29 cellular contexts compared by ENCODE assay signal in the genomic region with DNA sequence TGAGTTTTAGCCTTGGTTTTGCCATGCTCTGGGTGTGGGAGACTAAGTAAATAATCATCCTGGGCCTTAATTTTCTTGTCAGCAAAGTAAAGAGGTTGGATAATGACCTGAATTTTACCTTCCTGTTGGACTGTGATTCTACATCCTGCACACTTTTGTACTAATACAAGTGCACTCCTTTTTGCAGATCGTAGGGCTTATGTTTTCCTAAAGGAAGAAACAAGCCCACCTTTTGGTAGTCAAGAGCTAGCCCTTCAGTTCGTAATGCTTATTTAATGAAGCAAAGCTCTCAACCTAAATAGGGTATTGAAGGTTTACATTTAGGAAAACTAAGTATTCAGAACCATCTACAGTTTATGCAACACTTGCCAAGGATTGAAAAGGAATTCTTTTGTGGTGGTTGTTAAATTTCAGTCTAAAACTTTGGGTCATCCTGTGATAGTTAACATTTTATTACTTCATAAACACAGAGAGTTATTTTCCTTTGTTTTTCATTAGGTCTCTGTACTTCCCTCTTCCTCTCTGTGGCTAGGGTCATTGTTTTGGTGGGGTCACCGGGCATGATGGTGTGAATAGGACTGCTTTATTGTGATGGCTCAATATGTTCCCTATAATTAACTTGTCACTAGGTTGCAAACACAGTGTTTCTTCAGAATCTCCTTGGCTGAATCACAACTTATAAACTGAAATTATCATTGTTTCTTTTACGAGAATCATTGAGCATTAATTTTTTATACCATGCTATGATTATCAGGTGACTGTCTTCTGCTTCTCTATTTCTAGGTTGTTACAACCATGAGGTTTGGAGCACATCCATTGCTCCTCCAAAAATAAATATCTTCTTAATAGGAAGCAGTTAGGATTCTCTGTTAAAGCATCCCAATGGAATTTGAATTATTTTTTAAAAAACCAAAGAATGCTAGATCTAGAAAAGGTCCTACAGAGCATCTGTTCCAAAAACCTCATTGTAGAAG. TPM values are rescaled to one million over a fixed set of nuclear protein-coding genes. Genes with fewer than 3 reads are reported as not detected.
DNase-seq lines count a peak whose midpoint lies in the region; ATAC-seq and TF ChIP-seq lines count a peak whose summit lies in the region.
"Had no signal": no experiment of that assay in that cellular context is flagged by ENCODE, and none has a peak within 500 bp of the region (broad histone marks: within the 10 kb centered on the region; RNA-seq: fewer than 3 reads in every experiment).

No MANE protein-coding gene starts in this region.

- DNase-seq in left ventricle myocardium inferior (no peak), Right ventricle myocardium inferior (ENCODE audit: missing footprints) (no peak), WTC11 (ENCODE audit: low spot score) (no peak), foreskin melanocyte (peak; percentile 82), type B pancreatic cell (ENCODE audit: extremely low spot score, unreplicated experiment) (no peak), caudate nucleus (lab: John Stamatoyannopoulos, UW) (no peak)
- DNase-seq: activated CD4-positive, alpha-beta T cell treated with anti-CD3 and anti-CD28 coated beads for 48 hours; activated naive CD4-positive, alpha-beta T cell; activated T-cell treated with anti-CD3 and anti-CD28 coated beads, Interleukin-2, amount 50 U/mL, for 4 hours; BE2C; Caco-2; glutamatergic neuron; kidney glomerular epithelial cell; NCI-H1436; NCI-H526 treated with DMSO at 0.1 percent for 48 hours; nucleus accumbens; psoas muscle; uterus had no signal

- peaks cover 4% of the 10 kb centered on the region; the same call in 1 of the 2 replicates for H3K4me1 Mint-ChIP-seq in WTC11
- peaks cover 12% of the 10 kb centered on the region for H3K4me1 Mint-ChIP-seq in type B pancreatic cell (ENCODE audit: unreplicated experiment)
- H3K4me1 Mint-ChIP-seq: IgD-negative memory B cell; stimulated activated memory B cell treated with anti-CD40 and anti-IgM and Interleukin-4, amounts not matched to agents 10 μg/mL and 1 μg/mL and 100 μg/mL, for 72 hours had no signal

- no peaks in the 10 kb centered on the region for H3K36me3 ChIP-seq in left ventricle myocardium inferior
- H3K36me3 ChIP-seq: BE2C, uterus had no signal

- intact Hi-C loops in left ventricle myocardium inferior (cut with micrococcal nuclease): no loop called here
- intact Hi-C loops in Right ventricle myocardium inferior (cut with DNase I): no loop called here

- TF ChIP-seq CTCF in left ventricle myocardium inferior (IDR thresholded peaks at IDR 0.05; ENCODE audit: borderline replicate concordance) (no peak), WTC11 (IDR thresholded peaks at IDR 0.05) (no peak), type B pancreatic cell (conservative IDR thresholded peaks at IDR 0.05) (no peak)

- CTCF ChIA-PET in WTC11 (lab: Charles Lee): no interaction called here

- no peak overlapping the region for H3K4me3 ChIP-seq in left ventricle myocardium inferior
- H3K4me3 ChIP-seq: A549, coronary artery, psoas muscle, smooth muscle cell, uterus had no signal

- H3K27ac Mint-ChIP-seq in WTC11 (0 out of 2 replicates have a peak overlapping the region, but pooled peaks have one; percentile 19), type B pancreatic cell (no peak overlapping the region)
- H3K27ac Mint-ChIP-seq: IgD-negative memory B cell; stimulated activated memory B cell treated with anti-CD40 and anti-IgM and Interleukin-4, amounts not matched to agents 10 μg/mL and 1 μg/mL and 100 μg/mL, for 72 hours had no signal

- H3K4me1 ChIP-seq in left ventricle myocardium inferior: no peaks in the 10 kb centered on the region
- H3K4me1 ChIP-seq: A549, BE2C, psoas muscle, uterus had no signal

- H3K4me3 Mint-ChIP-seq in WTC11: no peak overlapping the region
- peak overlapping the region; percentile 38 for H3K4me3 Mint-ChIP-seq in type B pancreatic cell
- H3K4me3 Mint-ChIP-seq: activated T-cell treated with anti-CD3 and anti-CD28 coated beads, Interleukin-2, amount 50 U/mL, for 4 hours; IgD-negative memory B cell; stimulated activated memory B cell treated with anti-CD40 and anti-IgM and Interleukin-4, amounts not matched to agents 10 μg/mL and 1 μg/mL and 100 μg/mL, for 72 hours had no signal

- H3K27me3 ChIP-seq in left ventricle myocardium inferior (ENCODE audit: low read depth): no peaks in the 10 kb centered on the region
- H3K27me3 ChIP-seq: BE2C, uterus had no signal

- POLR2A ChIA-PET in WTC11 (lab: Charles Lee): no interaction called here

- H3K36me3 Mint-ChIP-seq in WTC11 (no peaks in the 10 kb centered on the region), type B pancreatic cell (peaks cover 5% of the 10 kb centered on the region)
- H3K36me3 Mint-ChIP-seq: IgD-negative memory B cell; stimulated activated memory B cell treated with anti-CD40 and anti-IgM and Interleukin-4, amounts not matched to agents 10 μg/mL and 1 μg/mL and 100 μg/mL, for 72 hours had no signal

- H3K27me3 Mint-ChIP-seq in WTC11 (ENCODE audit: low read depth) (no peaks in the 10 kb centered on the region), type B pancreatic cell (no peaks in the 10 kb centered on the region)
- H3K27me3 Mint-ChIP-seq: IgD-negative memory B cell; stimulated activated memory B cell treated with anti-CD40 and anti-IgM and Interleukin-4, amounts not matched to agents 10 μg/mL and 1 μg/mL and 100 μg/mL, for 72 hours had no signal

- H3K9me3 ChIP-seq in left ventricle myocardium inferior (replicated peaks): no peaks in the 10 kb centered on the region
- H3K9me3 ChIP-seq: A549, BE2C, Caco-2, psoas muscle, uterus had no signal

- H3K9me3 Mint-ChIP-seq in WTC11: no peaks in the 10 kb centered on the region
- H3K9me3 Mint-ChIP-seq in type B pancreatic cell: no peaks in the 10 kb centered on the region
- H3K9me3 Mint-ChIP-seq: activated T-cell treated with anti-CD3 and anti-CD28 coated beads, Interleukin-2, amount 50 U/mL, for 4 hours; stimulated activated memory B cell treated with anti-CD40 and anti-IgM and Interleukin-4, amounts not matched to agents 10 μg/mL and 1 μg/mL and 100 μg/mL, for 72 hours had no signal

- H3K27ac ChIP-seq in left ventricle myocardium inferior (replicated peaks): peak overlapping the region; percentile 29
- H3K27ac ChIP-seq in caudate nucleus (ENCODE audit: low read depth, low read length): no peak overlapping the region
- H3K27ac ChIP-seq: A549, coronary artery, psoas muscle had no signal

- ATAC-seq in Right ventricle myocardium inferior: no peak
- ATAC-seq in WTC11: no peak
- no peak for ATAC-seq in GM19455 (IDR thresholded peaks at IDR 0.05; ENCODE audit: unreplicated experiment)
- no peak for ATAC-seq in HG03342 (IDR thresholded peaks at IDR 0.05; ENCODE audit: unreplicated experiment)
- ATAC-seq: A549; activated T-cell treated with anti-CD3 and anti-CD28 coated beads, Interleukin-2, amount 50 U/mL, for 4 hours; psoas muscle; stimulated activated memory B cell treated with anti-CD40 and anti-IgM and Interleukin-4, amounts not matched to agents 10 μg/mL and 1 μg/mL and 100 μg/mL, for 72 hours had no signal

TF ChIP-seq in WTC11, 78 proteins besides CTCF, POLR2A, EP300 and RAD21 (continues in another document):
- TF ChIP-seq, protein P1, sequence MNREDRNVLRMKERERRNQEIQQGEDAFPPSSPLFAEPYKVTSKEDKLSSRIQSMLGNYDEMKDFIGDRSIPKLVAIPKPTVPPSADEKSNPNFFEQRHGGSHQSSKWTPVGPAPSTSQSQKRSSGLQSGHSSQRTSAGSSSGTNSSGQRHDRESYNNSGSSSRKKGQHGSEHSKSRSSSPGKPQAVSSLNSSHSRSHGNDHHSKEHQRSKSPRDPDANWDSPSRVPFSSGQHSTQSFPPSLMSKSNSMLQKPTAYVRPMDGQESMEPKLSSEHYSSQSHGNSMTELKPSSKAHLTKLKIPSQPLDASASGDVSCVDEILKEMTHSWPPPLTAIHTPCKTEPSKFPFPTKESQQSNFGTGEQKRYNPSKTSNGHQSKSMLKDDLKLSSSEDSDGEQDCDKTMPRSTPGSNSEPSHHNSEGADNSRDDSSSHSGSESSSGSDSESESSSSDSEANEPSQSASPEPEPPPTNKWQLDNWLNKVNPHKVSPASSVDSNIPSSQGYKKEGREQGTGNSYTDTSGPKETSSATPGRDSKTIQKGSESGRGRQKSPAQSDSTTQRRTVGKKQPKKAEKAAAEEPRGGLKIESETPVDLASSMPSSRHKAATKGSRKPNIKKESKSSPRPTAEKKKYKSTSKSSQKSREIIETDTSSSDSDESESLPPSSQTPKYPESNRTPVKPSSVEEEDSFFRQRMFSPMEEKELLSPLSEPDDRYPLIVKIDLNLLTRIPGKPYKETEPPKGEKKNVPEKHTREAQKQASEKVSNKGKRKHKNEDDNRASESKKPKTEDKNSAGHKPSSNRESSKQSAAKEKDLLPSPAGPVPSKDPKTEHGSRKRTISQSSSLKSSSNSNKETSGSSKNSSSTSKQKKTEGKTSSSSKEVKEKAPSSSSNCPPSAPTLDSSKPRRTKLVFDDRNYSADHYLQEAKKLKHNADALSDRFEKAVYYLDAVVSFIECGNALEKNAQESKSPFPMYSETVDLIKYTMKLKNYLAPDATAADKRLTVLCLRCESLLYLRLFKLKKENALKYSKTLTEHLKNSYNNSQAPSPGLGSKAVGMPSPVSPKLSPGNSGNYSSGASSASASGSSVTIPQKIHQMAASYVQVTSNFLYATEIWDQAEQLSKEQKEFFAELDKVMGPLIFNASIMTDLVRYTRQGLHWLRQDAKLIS (CRISPR knock-in tag; IDR thresholded peaks at IDR 0.05; ENCODE audit: borderline replicate concordance): no peak
- TF ChIP-seq, protein P2, sequence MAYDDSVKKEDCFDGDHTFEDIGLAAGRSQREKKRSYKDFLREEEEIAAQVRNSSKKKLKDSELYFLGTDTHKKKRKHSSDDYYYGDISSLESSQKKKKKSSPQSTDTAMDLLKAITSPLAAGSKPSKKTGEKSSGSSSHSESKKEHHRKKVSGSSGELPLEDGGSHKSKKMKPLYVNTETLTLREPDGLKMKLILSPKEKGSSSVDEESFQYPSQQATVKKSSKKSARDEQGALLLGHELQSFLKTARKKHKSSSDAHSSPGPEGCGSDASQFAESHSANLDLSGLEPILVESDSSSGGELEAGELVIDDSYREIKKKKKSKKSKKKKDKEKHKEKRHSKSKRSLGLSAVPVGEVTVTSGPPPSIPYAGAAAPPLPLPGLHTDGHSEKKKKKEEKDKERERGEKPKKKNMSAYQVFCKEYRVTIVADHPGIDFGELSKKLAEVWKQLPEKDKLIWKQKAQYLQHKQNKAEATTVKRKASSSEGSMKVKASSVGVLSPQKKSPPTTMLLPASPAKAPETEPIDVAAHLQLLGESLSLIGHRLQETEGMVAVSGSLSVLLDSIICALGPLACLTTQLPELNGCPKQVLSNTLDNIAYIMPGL (CRISPR knock-in tag; IDR thresholded peaks at IDR 0.05): no peak

RNA-seq across cellular contexts. Expression of a gene that starts 28.5 kb away (rescaled TPM):
- total RNA-seq in left ventricle myocardium inferior (0.47 TPM), Right ventricle myocardium inferior (1.1 TPM), WTC11 (2021) (5.9 to 10.5 TPM (median 8.4 TPM) in 3 replicates), type B pancreatic cell (ENCODE audit: low replicate concordance) (14.1 and 26.0 TPM in 2 replicates)
- total RNA-seq: activated CD8-positive, alpha-beta memory T cell treated with anti-CD3 and anti-CD28 coated beads for 36 hours; activated T-cell treated with anti-CD3 and anti-CD28 coated beads, Interleukin-2, amount 50 U/mL, for 4 hours; Daoy; M059J; T-helper 2 cell treated with Interferon-gamma antibody and Interleukin-4, amounts not matched to agents 100 ng/mL and 5 ng/mL, for 36 hours had no signal
